8 cellular contexts compared by ENCODE assay signal in the genomic region with DNA sequence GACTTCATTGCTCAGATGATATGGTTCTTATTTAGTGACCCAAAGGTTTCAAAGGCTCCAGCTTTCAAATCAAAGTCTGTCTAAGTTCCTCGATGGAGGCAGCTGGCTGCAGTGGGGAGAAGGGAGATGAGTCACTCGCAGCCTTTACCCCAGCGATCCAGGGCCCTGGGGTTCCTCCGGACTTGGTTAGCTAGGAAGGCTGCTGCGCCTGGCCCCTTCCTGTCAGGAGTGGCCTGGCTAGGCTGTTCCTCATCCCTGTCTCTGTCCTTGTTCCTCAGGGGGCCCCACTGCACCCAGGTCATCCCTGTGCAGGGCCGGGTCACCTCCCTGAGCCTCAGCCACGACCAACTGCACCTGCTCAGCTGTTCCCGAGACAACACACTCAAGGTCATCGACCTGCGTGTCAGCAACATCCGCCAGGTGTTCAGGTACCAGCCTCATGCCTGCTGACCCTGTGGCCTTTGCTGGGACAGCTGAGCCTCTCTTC. TPM values are rescaled to one million over a fixed set of nuclear protein-coding genes. Genes with fewer than 3 reads are reported as not detected.
DNase-seq lines count a peak whose midpoint lies in the region; ATAC-seq and TF ChIP-seq lines count a peak whose summit lies in the region.

No MANE protein-coding gene starts in this region.

- H3K4me2 ChIP-seq in BLaER1 treated with 17β-estradiol and CSF1 and Interleukin-3, amounts not matched to agents 10 nM and 100 nM = peak overlapping the region in 9 of 11 experiments; percentile 29 to 75 (median 53); a peak in 17 of 22 replicates

- peaks cover 23% of the 10 kb centered on the region for H3K4me1 Mint-ChIP-seq in HFFc6 (ENCODE audit: low read depth)
- peaks cover 13 to 41% of the 10 kb centered on the region in 2 donors for H3K4me1 Mint-ChIP-seq in natural killer cell

- ATAC-seq in natural killer cell = peak; percentile 35 to 77 (median 58)
- ATAC-seq in esophagus mucosa = no peak

- intact Hi-C loops in adrenal gland (cut with DNase I) = loop anchor here (2.0 to 5.0 kb wide), 2 partner anchors 349 to 351 kb away; no protein-coding TSS in a partner anchor
- intact Hi-C loops in natural killer cell (cut with micrococcal nuclease) = no loop called here
- intact Hi-C loops in dorsolateral prefrontal cortex (cut with DNase I) = loop anchor here in 1 of 2 donors (2.0 kb wide), 1 partner anchor 417 kb away; no protein-coding TSS in a partner anchor

- H3K9me3 Mint-ChIP-seq in HFFc6 (no peaks in the 10 kb centered on the region), natural killer cell (no peaks in the 10 kb centered on the region)

- peak overlapping the region; percentile 26; the same call in 1 of the 2 replicates for H3K27ac Mint-ChIP-seq in HFFc6
- H3K27ac Mint-ChIP-seq in natural killer cell = peak overlapping the region; percentile 93 to 95

- H4K20me1 ChIP-seq in BLaER1 treated with 17β-estradiol and CSF1 and Interleukin-3, amounts not matched to agents 10 nM and 100 nM = peaks cover 0 to 100% (median 9%) of the 10 kb centered on the region in 11 experiments; a peak in 13 of 22 replicates

- H3K36me3 ChIP-seq in BLaER1 treated with 17β-estradiol and CSF1 and Interleukin-3, amounts not matched to agents 10 nM and 100 nM = peaks cover 40 to 98% (median 71%) of the 10 kb centered on the region in 11 experiments
- peaks cover 0 to 2% of the 10 kb centered on the region in 2 donors for H3K36me3 ChIP-seq in adrenal gland (replicated peaks in 1 of 2)

- TF ChIP-seq CTCF in HFFc6 (IDR thresholded peaks at IDR 0.05) (no peak), adrenal gland (IDR thresholded peaks at IDR 0.05) (no peak), natural killer cell (IDR thresholded peaks at IDR 0.05) (no peak), dorsolateral prefrontal cortex (IDR thresholded peaks at IDR 0.05 in 54 of 56, conservative IDR thresholded peaks at IDR 0.05 in 2 of 56; ENCODE audit: low read depth in 1 of 56, partially characterized antibody in 56 of 56) (no peak)

- no peaks in the 10 kb centered on the region for H3K27me3 ChIP-seq in BLaER1 treated with 17β-estradiol and CSF1 and Interleukin-3, amounts not matched to agents 10 nM and 100 nM
- H3K27me3 ChIP-seq in adrenal gland (no peaks in the 10 kb centered on the region), dorsolateral prefrontal cortex (no peaks in the 10 kb centered on the region)

- 16 to 30% (median 27%) methylated on average over 6 to 11 of the region's 11 CpGs for WGBS in adrenal gland, 4 donors

- no peak overlapping the region for H3K4me3 ChIP-seq in BLaER1 treated with 17β-estradiol and CSF1 and Interleukin-3, amounts not matched to agents 10 nM and 100 nM
- H3K4me3 ChIP-seq in adrenal gland = no peak overlapping the region
- no peak overlapping the region for H3K4me3 ChIP-seq in dorsolateral prefrontal cortex

- no peak for DNase-seq in HFFc6
- peak; percentile 48 to 81 (median 74) for DNase-seq in adrenal gland
- DNase-seq in natural killer cell = no peak
- no peak for DNase-seq in kidney glomerular epithelial cell (lab: John Stamatoyannopoulos, UW)
- no peak for DNase-seq in dorsolateral prefrontal cortex
- no peak for DNase-seq in OCI-M2 (lab: John Stamatoyannopoulos, UW; ENCODE audit: unreplicated experiment)

- H3K9ac ChIP-seq in BLaER1 treated with 17β-estradiol and CSF1 and Interleukin-3, amounts not matched to agents 10 nM and 100 nM = peak overlapping the region in 10 of 11 experiments; percentile 2 to 66 (median 29); a peak in 14 of 22 replicates

- H3K36me3 Mint-ChIP-seq in HFFc6 (ENCODE audit: low read depth) (0 out of 2 replicates have a peak, but pooled peaks cover 3% of the 10 kb centered on the region), natural killer cell (no peaks in the 10 kb centered on the region)

- peak overlapping the region in 10 of 11 experiments; percentile 3 to 79 (median 62); a peak in 17 of 22 replicates for H3K27ac ChIP-seq in BLaER1 treated with 17β-estradiol and CSF1 and Interleukin-3, amounts not matched to agents 10 nM and 100 nM
- peak overlapping the region; percentile 45 to 87 (median 65) for H3K27ac ChIP-seq in adrenal gland
- H3K27ac ChIP-seq in dorsolateral prefrontal cortex = peak overlapping the region in 28 of 59 donors; percentile 4 to 66 (median 38)

- TF ChIP-seq POLR2A in adrenal gland (IDR thresholded peaks at IDR 0.05) = peak in 1 of 2 donors; percentile 7

- H3K4me1 ChIP-seq in BLaER1 treated with 17β-estradiol and CSF1 and Interleukin-3, amounts not matched to agents 10 nM and 100 nM = peaks cover 22 to 87% (median 54%) of the 10 kb centered on the region in 10 experiments
- peaks cover 27 to 38% of the 10 kb centered on the region in 2 donors for H3K4me1 ChIP-seq in adrenal gland (replicated peaks in 1 of 2)

- no peak overlapping the region for H3K4me3 Mint-ChIP-seq in HFFc6
- H3K4me3 Mint-ChIP-seq in natural killer cell = peak overlapping the region; percentile 64

- peaks cover 21% of the 10 kb centered on the region for H3K27me3 Mint-ChIP-seq in HFFc6 (ENCODE audit: insufficient read depth)
- H3K27me3 Mint-ChIP-seq in natural killer cell (ENCODE audit: low read depth in 2 of 2) = no peaks in the 10 kb centered on the region

- no peaks in the 10 kb centered on the region for H3K9me3 ChIP-seq in BLaER1 treated with 17β-estradiol and CSF1 and Interleukin-3, amounts not matched to agents 10 nM and 100 nM (replicated peaks in 1 of 11)
- no peaks in the 10 kb centered on the region for H3K9me3 ChIP-seq in adrenal gland (replicated peaks in 1 of 3)

RNA-seq across cellular contexts. Expression of a gene that starts 13.9 kb away (rescaled TPM):
- 1 to 10 TPM; 5.4 to 9.5 (median 7.6) TPM for total RNA-seq in HFFc6 (2021; fragmentation: NEBNext Ultra II Directional; extraction: Animal tissue kit (Norgen Biotek cat#: 25700))
- total RNA-seq in adrenal gland (10 to 100 TPM in 7 of 8 donors, 1 to 10 TPM in 1; 9.2 to 70.0 (median 30.6) TPM), natural killer cell (100 to 1,000 TPM; 172 to 190 (median 179) TPM), dorsolateral prefrontal cortex (10 to 100 TPM; 17.7 to 47.0 (median 30.9) TPM), esophagus mucosa (16.1 TPM)
- polyA plus RNA-seq in adrenal gland = 100 to 1,000 TPM in 2 of 3 donors, 1 to 10 TPM in 1; 5.7 to 343 (median 129) TPM

RNA-seq across cellular contexts. Expression of a gene that starts 34.3 kb away (rescaled TPM):
- total RNA-seq in HFFc6 (2021; fragmentation: NEBNext Ultra II Directional; extraction: Animal tissue kit (Norgen Biotek cat#: 25700)) = 10 to 100 TPM; 10.8 to 16.9 (median 15.8) TPM
- total RNA-seq in adrenal gland (100 to 1,000 TPM; 190 to 425 (median 350) TPM), natural killer cell (10 to 100 TPM; 10.9 to 17.3 (median 11.7) TPM), dorsolateral prefrontal cortex (100 to 1,000 TPM in 2 of 120 experiments, 10 to 100 TPM in 118; 31.5 to 113 (median 51.1) TPM), esophagus mucosa (68.8 TPM)
- 100 to 1,000 TPM; 261 to 668 (median 513) TPM for polyA plus RNA-seq in adrenal gland

Comparison
In these comparisons a context has a peak if more than half of its experiments do, and no peak if none do; other contexts are left out.
1. DNase-seq: peak in adrenal gland (7 of 7); none in HFFc6 (single experiment), natural killer cell (single experiment), kidney glomerular epithelial cell (single experiment), dorsolateral prefrontal cortex (0 of 10) and OCI-M2 (single experiment).